In the genomic region with DNA sequence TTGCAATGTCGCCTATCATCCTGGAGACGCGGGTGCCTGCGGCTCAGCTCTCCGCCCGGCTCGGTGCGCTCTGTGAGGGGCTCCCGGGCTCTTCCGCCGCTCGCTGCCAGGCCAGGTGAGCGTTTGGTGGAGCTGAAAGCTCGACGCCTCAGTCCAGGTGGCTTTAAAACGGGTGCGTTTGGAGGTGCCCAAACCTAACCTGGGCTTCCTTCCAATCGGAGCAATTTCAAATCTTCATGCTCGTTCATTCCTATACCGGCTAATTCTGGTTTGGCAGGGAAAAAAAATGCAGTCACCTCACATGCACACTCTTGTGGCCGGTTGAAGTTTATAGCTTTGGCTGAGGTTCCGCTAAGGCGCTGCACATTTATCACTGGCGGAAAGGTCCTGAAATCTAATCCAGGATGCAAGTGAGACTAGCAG, we compare ENCODE assay signal across 8 cellular contexts. TPM values are rescaled to one million over a fixed set of nuclear protein-coding genes. Genes with fewer than 3 reads are reported as not detected.
A peak's percentile ranks its signal among the peaks of the same experiment; 100 is the strongest.
DNase-seq lines count a peak whose midpoint lies in the region; ATAC-seq and TF ChIP-seq lines count a peak whose summit lies in the region.

Gene SLC16A14, minus strand, starts transcription at position 267 of the 423 bp plus-strand sequence. CDS start 9,572 bp downstream, outside the sequence.

- no peaks in the 10 kb centered on the region for H3K36me3 Mint-ChIP-seq in activated T-helper 1 cell treated with anti-CD3 and anti-CD28 coated beads, Interleukin-12 subunit alpha, Interleukin-12 subunit beta, Interleukin-2, Interleukin-4 antibody, amounts not matched to agents 30 ng/mL and 10 ng/mL and 1 ng/mL, durations not matched to agents 14 hours and 24 hours and 36 hours (ENCODE audit: low read depth)
- no peaks in the 10 kb centered on the region for H3K36me3 Mint-ChIP-seq in natural killer cell treated with Interleukin-12 subunit alpha and Interleukin-12 subunit beta and Interleukin-15 and Interleukin-18, amount 100 ng/mL, for 72 hours

- POLR2A ChIA-PET in GM10248 (lab: Yijun Ruan, JAX), result no interaction called here

- peak; percentile 20 for DNase-seq in GM10248 (ENCODE audit: extremely low spot score)
- peak; percentile 54 for DNase-seq in NCI-H2227 (lab: John Stamatoyannopoulos, UW; ENCODE audit: unreplicated experiment)
- DNase-seq in activated T-helper 1 cell treated with anti-CD3 and anti-CD28 coated beads, Interleukin-12 subunit alpha, Interleukin-12 subunit beta, Interleukin-2, Interleukin-4 antibody, amounts not matched to agents 30 ng/mL and 10 ng/mL and 1 ng/mL, durations not matched to agents 14 hours and 24 hours and 36 hours (ENCODE audit: low spot score), result peak; percentile 4
- DNase-seq in foreskin fibroblast, result peak; percentile 28 to 62
- no peak for DNase-seq in natural killer cell treated with Interleukin-12 subunit alpha and Interleukin-12 subunit beta and Interleukin-15 and Interleukin-18, amount 100 ng/mL, for 72 hours (ENCODE audit: low spot score)
- no peak for DNase-seq in effector CD8-positive, alpha-beta T cell (lab: John Stamatoyannopoulos, UW)
- DNase-seq in NCI-H1048 (lab: John Stamatoyannopoulos, UW), result no peak

- ATAC-seq in HG02884 (IDR thresholded peaks at IDR 0.05; ENCODE audit: unreplicated experiment), result peak; percentile 22
- peak; percentile 3 to 7 for ATAC-seq in natural killer cell treated with Interleukin-12 subunit alpha and Interleukin-12 subunit beta and Interleukin-15 and Interleukin-18, amount 100 ng/mL, for 72 hours

- peaks cover 23% of the 10 kb centered on the region for H3K27me3 Mint-ChIP-seq in activated T-helper 1 cell treated with anti-CD3 and anti-CD28 coated beads, Interleukin-12 subunit alpha, Interleukin-12 subunit beta, Interleukin-2, Interleukin-4 antibody, amounts not matched to agents 30 ng/mL and 10 ng/mL and 1 ng/mL, durations not matched to agents 14 hours and 24 hours and 36 hours (ENCODE audit: insufficient read depth)
- peaks cover 6 to 18% of the 10 kb centered on the region in 2 donors for H3K27me3 Mint-ChIP-seq in natural killer cell treated with Interleukin-12 subunit alpha and Interleukin-12 subunit beta and Interleukin-15 and Interleukin-18, amount 100 ng/mL, for 72 hours

- intact Hi-C loops in activated T-helper 1 cell treated with anti-CD3 and anti-CD28 coated beads, Interleukin-12 subunit alpha, Interleukin-12 subunit beta, Interleukin-2, Interleukin-4 antibody, amounts not matched to agents 30 ng/mL and 10 ng/mL and 1 ng/mL, durations not matched to agents 14 hours and 24 hours and 36 hours (cut with micrococcal nuclease), result loop anchor here (1.0 to 10.0 kb wide), 9 partner anchors 14 to 644 kb away; partner anchors contain the start of genes CAB39, FBXO36, SP140 and TRIP12

- peak within 1 kb of the TSS; percentile 80 for H3K27ac Mint-ChIP-seq in activated T-helper 1 cell treated with anti-CD3 and anti-CD28 coated beads, Interleukin-12 subunit alpha, Interleukin-12 subunit beta, Interleukin-2, Interleukin-4 antibody, amounts not matched to agents 30 ng/mL and 10 ng/mL and 1 ng/mL, durations not matched to agents 14 hours and 24 hours and 36 hours
- peak within 1 kb of the TSS in 1 of 2 donors; percentile 62 for H3K27ac Mint-ChIP-seq in natural killer cell treated with Interleukin-12 subunit alpha and Interleukin-12 subunit beta and Interleukin-15 and Interleukin-18, amount 100 ng/mL, for 72 hours

- no peaks in the 10 kb centered on the region for H3K9me3 Mint-ChIP-seq in activated T-helper 1 cell treated with anti-CD3 and anti-CD28 coated beads, Interleukin-12 subunit alpha, Interleukin-12 subunit beta, Interleukin-2, Interleukin-4 antibody, amounts not matched to agents 30 ng/mL and 10 ng/mL and 1 ng/mL, durations not matched to agents 14 hours and 24 hours and 36 hours
- no peaks in the 10 kb centered on the region for H3K9me3 Mint-ChIP-seq in natural killer cell treated with Interleukin-12 subunit alpha and Interleukin-12 subunit beta and Interleukin-15 and Interleukin-18, amount 100 ng/mL, for 72 hours

- peaks cover 22% of the 10 kb centered on the region for H3K4me1 Mint-ChIP-seq in activated T-helper 1 cell treated with anti-CD3 and anti-CD28 coated beads, Interleukin-12 subunit alpha, Interleukin-12 subunit beta, Interleukin-2, Interleukin-4 antibody, amounts not matched to agents 30 ng/mL and 10 ng/mL and 1 ng/mL, durations not matched to agents 14 hours and 24 hours and 36 hours (ENCODE audit: low read depth)
- H3K4me1 Mint-ChIP-seq in natural killer cell treated with Interleukin-12 subunit alpha and Interleukin-12 subunit beta and Interleukin-15 and Interleukin-18, amount 100 ng/mL, for 72 hours (ENCODE audit: low read depth in 2 of 2), result peaks cover 16 to 21% of the 10 kb centered on the region in 2 donors

- peak within 1 kb of the TSS; percentile 88 for H3K4me3 Mint-ChIP-seq in activated T-helper 1 cell treated with anti-CD3 and anti-CD28 coated beads, Interleukin-12 subunit alpha, Interleukin-12 subunit beta, Interleukin-2, Interleukin-4 antibody, amounts not matched to agents 30 ng/mL and 10 ng/mL and 1 ng/mL, durations not matched to agents 14 hours and 24 hours and 36 hours
- peak within 1 kb of the TSS; percentile 95 for H3K4me3 Mint-ChIP-seq in natural killer cell treated with Interleukin-12 subunit alpha and Interleukin-12 subunit beta and Interleukin-15 and Interleukin-18, amount 100 ng/mL, for 72 hours

- TF ChIP-seq CTCF in GM10248 (IDR thresholded peaks at IDR 0.05; ENCODE audit: control extremely low read depth, extremely low read depth, low read depth, missing control alignments), result peak; percentile 35
- TF ChIP-seq CTCF in foreskin fibroblast (IDR thresholded peaks at IDR 0.05; ENCODE audit: low read depth, low read length), result no peak

- H3K4me3 ChIP-seq in foreskin fibroblast (ENCODE audit: low read depth in 1 of 2, low read length in 2 of 2), result peak within 1 kb of the TSS; percentile 54

- CTCF ChIA-PET in GM10248 (lab: Yijun Ruan, JAX), result interaction anchor here (0.6 to 8.7 kb wide), 16 partner anchors 8 to 729 kb away, joined by 3 to 103 read pairs (median 8); partner anchors contain the start of gene SP140

RNA-seq across cellular contexts. Expression of gene SLC16A14, which starts in this region (rescaled TPM):
- 3.1 and 3.3 TPM in 2 replicates for total RNA-seq in activated T-helper 1 cell treated with anti-CD3 and anti-CD28 coated beads, Interleukin-12 subunit alpha, Interleukin-12 subunit beta, Interleukin-2, Interleukin-4 antibody, amounts not matched to agents 30 ng/mL and 10 ng/mL and 1 ng/mL, durations not matched to agents 14 hours and 24 hours and 36 hours
- total RNA-seq in natural killer cell treated with Interleukin-12 subunit alpha and Interleukin-12 subunit beta and Interleukin-15 and Interleukin-18, amount 100 ng/mL, for 72 hours, result under 1 TPM in 1 of 2 donors, not detected in 1; 1.00 TPM

Comparison
In these comparisons a context has a peak if more than half of its experiments do, and no peak if none do; other contexts are left out.
1. Peak in ATAC-seq in natural killer cell treated with Interleukin-12 subunit alpha and Interleukin-12 subunit beta and Interleukin-15 and Interleukin-18, amount 100 ng/mL, for 72 hours; RNA of the gene not detected or under 1 TPM.
2. DNase-seq: peak in GM10248 (single experiment), NCI-H2227 (single experiment), activated T-helper 1 cell treated with anti-CD3 and anti-CD28 coated beads, Interleukin-12 subunit alpha, Interleukin-12 subunit beta, Interleukin-2, Interleukin-4 antibody, amounts not matched to agents 30 ng/mL and 10 ng/mL and 1 ng/mL, durations not matched to agents 14 hours and 24 hours and 36 hours (single experiment) and foreskin fibroblast (2 of 2); none in natural killer cell treated with Interleukin-12 subunit alpha and Interleukin-12 subunit beta and Interleukin-15 and Interleukin-18, amount 100 ng/mL, for 72 hours (single experiment), effector CD8-positive, alpha-beta T cell (single experiment) and NCI-H1048 (single experiment).